ENCODE assay signal across 9 cellular contexts in genomic region chr7:3267928-3268690, GRCh38. TPM values are rescaled to one million over a fixed set of nuclear protein-coding genes. Genes with fewer than 3 reads are reported as not detected.
DNase-seq lines count a peak whose midpoint lies in the region; FAIRE-seq and TF ChIP-seq lines count a peak whose summit lies in the region.
"Had no signal": no experiment of that assay in that cellular context is flagged by ENCODE, and none has a peak within 500 bp of the region (broad histone marks: within the 10 kb centered on the region; RNA-seq: fewer than 3 reads in every experiment).

No MANE protein-coding gene starts in this region.

- H3K9me3 ChIP-seq in GM23248 (ENCODE audit: low read depth) (no peaks in the 10 kb centered on the region), osteoblast (ENCODE audit: low read depth, low read length) (no peaks in the 10 kb centered on the region)

- no peaks in the 10 kb centered on the region for H3K36me3 ChIP-seq in GM23248 (ENCODE audit: low read depth)
- H3K36me3 ChIP-seq in osteoblast (ENCODE audit: insufficient read depth, low read length) = no peaks in the 10 kb centered on the region

- no peaks in the 10 kb centered on the region for H3F3A ChIP-seq in GM23248 (ENCODE audit: insufficient read depth)

- no peak overlapping the region for H3K4me2 ChIP-seq in GM23248 (ENCODE audit: unreplicated experiment)
- peak overlapping the region; percentile 47 for H3K4me2 ChIP-seq in osteoblast (ENCODE audit: insufficient read depth, low read length)

- no peaks in the 10 kb centered on the region for H4K20me1 ChIP-seq in GM23248 (ENCODE audit: insufficient read depth)
- no peaks in the 10 kb centered on the region for H4K20me1 ChIP-seq in osteoblast (ENCODE audit: insufficient read depth, low read length)

- no peaks in the 10 kb centered on the region for H3K4me1 ChIP-seq in GM23248 (ENCODE audit: insufficient read depth)
- H3K4me1 ChIP-seq in osteoblast (ENCODE audit: insufficient read depth, low read length) = peaks cover 4% of the 10 kb centered on the region

- no peak overlapping the region for H3K4me3 ChIP-seq in GM23248
- no peak overlapping the region for H3K4me3 ChIP-seq in cardiac fibroblast (replicated peaks in 1 of 2; ENCODE audit: low read depth in 2 of 2, low read length in 2 of 2)
- peak overlapping the region; percentile 2 for H3K4me3 ChIP-seq in osteoblast (ENCODE audit: insufficient read depth, low read length)

- H3K79me2 ChIP-seq in GM23248 (ENCODE audit: insufficient read depth) (no peaks in the 10 kb centered on the region), osteoblast (ENCODE audit: insufficient read depth, low read length) (no peaks in the 10 kb centered on the region)

- no peak for TF ChIP-seq CTCF in cardiac fibroblast (IDR thresholded peaks at IDR 0.05; ENCODE audit: low read depth, low read length)
- TF ChIP-seq CTCF in osteoblast (IDR thresholded peaks at IDR 0.05; ENCODE audit: extremely low read depth, low read depth, low read length) = no peak

- 20 to 21% methylated on average over 9 to 10 of the region's 10 CpGs for WGBS in GM23248 (ENCODE audit: low coverage in 1 of 2, low lambda C conversion rate in 2 of 2, missing lambda C conversion rate in 2 of 2), 2 experiments

- peak; percentile 67 for DNase-seq in GM23248
- DNase-seq in NCI-H2227 (lab: John Stamatoyannopoulos, UW; ENCODE audit: unreplicated experiment) = peak; percentile 87
- DNase-seq in cardiac fibroblast (ENCODE audit: low read depth in 2 of 2) = peak; percentile 65 to 98
- peak; percentile 77 for DNase-seq in osteoblast (ENCODE audit: insufficient read length, low spot score, missing footprints)
- DNase-seq in HuH-7 (ENCODE audit: low spot score) = no peak
- DNase-seq in effector CD8-positive, alpha-beta T cell (lab: John Stamatoyannopoulos, UW) = no peak
- no peak for DNase-seq in GM12891 (ENCODE audit: insufficient read length, low spot score)
- DNase-seq in T-helper 2 cell = no peak
- DNase-seq: left cardiac atrium had no signal

- TF ChIP-seq POLR2A in GM12891 (IDR thresholded peaks at IDR 0.05; ENCODE audit: low read depth, low read length) = no peak

- no peak overlapping the region for H3K27ac ChIP-seq in GM23248
- no peak overlapping the region for H3K27ac ChIP-seq in osteoblast (ENCODE audit: low read depth, low read length)

- no peak for FAIRE-seq in GM12891 (lab: Jason Lieb, UNC)

- in situ Hi-C loops in GM23248 (cut with MboI) = no loop called here

- H3K27me3 ChIP-seq in GM23248 (replicated peaks; ENCODE audit: insufficient read depth) (no peaks in the 10 kb centered on the region), osteoblast (ENCODE audit: insufficient read depth, low read length) (no peaks in the 10 kb centered on the region)

- no peak overlapping the region for H3K9ac ChIP-seq in GM23248

- H2AFZ ChIP-seq in GM23248 (no peak overlapping the region), osteoblast (ENCODE audit: low read length) (no peak overlapping the region)

- H3K9me2 ChIP-seq in GM23248 (ENCODE audit: insufficient read depth) = no peaks in the 10 kb centered on the region

TF ChIP-seq in GM12891, 5 proteins besides CTCF, POLR2A, EP300 and RAD21:
- TF ChIP-seq POU2F2 (IDR thresholded peaks at IDR 0.05; ENCODE audit: low read depth, low read length) = no peak
- no peak for TF ChIP-seq SPI1 (IDR thresholded peaks at IDR 0.05; ENCODE audit: low read depth, low read length)
- no peak for TF ChIP-seq POLR2AphosphoS5 (IDR thresholded peaks at IDR 0.05; ENCODE audit: low read depth, low read length)
- no peak for TF ChIP-seq TAF1 (IDR thresholded peaks at IDR 0.05; ENCODE audit: low read depth, low read length)

RNA-seq across cellular contexts. Expression of gene SDK1, which starts 32.9 kb away (rescaled TPM):
- not detected in 2 replicates for total RNA-seq in GM23248 (2014; rRNA removed; shearing (Covaris generic))
- polyA plus RNA-seq in GM23248 (2016; fragmentation: Nextera tagmentation; extraction: Ambion mirVana) = not detected in 2 replicates
- total RNA-seq in osteoblast = under 0.01 and 0.36 TPM in 2 replicates
- polyA plus RNA-seq in GM12891 (2012; ENCODE audit: low read depth, missing spikeins) = 0.26 TPM

Comparison
In these comparisons a context has a peak if more than half of its experiments do, and no peak if none do; other contexts are left out.
1. DNase-seq: peak in GM23248 (single experiment), NCI-H2227 (single experiment), cardiac fibroblast (2 of 2) and osteoblast (single experiment); none in HuH-7 (single experiment), effector CD8-positive, alpha-beta T cell (single experiment), GM12891 (single experiment) and T-helper 2 cell (0 of 5).